ENCODE assay signal across 22 cellular contexts in genomic region chr16:26643519-26643918, GRCh38.
A peak's percentile ranks its signal among the peaks of the same experiment; 100 is the strongest.
DNase-seq lines count a peak whose midpoint lies in the region; ATAC-seq and TF ChIP-seq lines count a peak whose summit lies in the region.
"Had no signal": no experiment of that assay in that cellular context is flagged by ENCODE, and none has a peak within 500 bp of the region (broad histone marks: within the 10 kb centered on the region; RNA-seq: fewer than 3 reads in every experiment).

No MANE protein-coding gene starts in this region.

- H3K9me3 Mint-ChIP-seq in activated CD4-positive, alpha-beta T cell treated with anti-CD3 and anti-CD28 coated beads for 36 hours (ENCODE audit: low read depth), result no peaks in the 10 kb centered on the region
- H3K9me3 Mint-ChIP-seq in activated T-helper 1 cell treated with anti-CD3 and anti-CD28 coated beads, Interleukin-12 subunit alpha, Interleukin-12 subunit beta, Interleukin-2, Interleukin-4 antibody, amounts not matched to agents 30 ng/mL and 10 ng/mL and 1 ng/mL, durations not matched to agents 14 hours and 24 hours and 36 hours, result no peaks in the 10 kb centered on the region

- H3K36me3 ChIP-seq in GM23248 (ENCODE audit: low read depth), result no peaks in the 10 kb centered on the region
- H3K36me3 ChIP-seq: SJSA1 had no signal

- H3K4me3 ChIP-seq in GM23248 (no peak overlapping the region), dorsolateral prefrontal cortex (no peak overlapping the region)
- H3K4me3 ChIP-seq: GM12878, SJSA1 had no signal

- H3K9me2 ChIP-seq in GM23248 (ENCODE audit: insufficient read depth), result no peaks in the 10 kb centered on the region

- no peaks in the 10 kb centered on the region for H3K4me1 ChIP-seq in GM23248 (ENCODE audit: insufficient read depth)
- H3K4me1 ChIP-seq: SJSA1 had no signal

- no peak overlapping the region for H3K4me3 Mint-ChIP-seq in activated CD4-positive, alpha-beta T cell treated with anti-CD3 and anti-CD28 coated beads for 36 hours
- no peak overlapping the region for H3K4me3 Mint-ChIP-seq in activated T-helper 1 cell treated with anti-CD3 and anti-CD28 coated beads, Interleukin-12 subunit alpha, Interleukin-12 subunit beta, Interleukin-2, Interleukin-4 antibody, amounts not matched to agents 30 ng/mL and 10 ng/mL and 1 ng/mL, durations not matched to agents 14 hours and 24 hours and 36 hours
- H3K4me3 Mint-ChIP-seq: CD8-positive, alpha-beta memory T cell had no signal

- no peak for TF ChIP-seq CTCF in dorsolateral prefrontal cortex (IDR thresholded peaks at IDR 0.05 in 54 of 56, conservative IDR thresholded peaks at IDR 0.05 in 2 of 56; ENCODE audit: low read depth in 1 of 56, partially characterized antibody in 56 of 56)

- no peak overlapping the region for H3K9ac ChIP-seq in GM23248

- in situ Hi-C loops in GM23248 (cut with MboI), result no loop called here

- H3K4me1 Mint-ChIP-seq in activated CD4-positive, alpha-beta T cell treated with anti-CD3 and anti-CD28 coated beads for 36 hours, result peaks cover 8% of the 10 kb centered on the region
- H3K4me1 Mint-ChIP-seq in activated T-helper 1 cell treated with anti-CD3 and anti-CD28 coated beads, Interleukin-12 subunit alpha, Interleukin-12 subunit beta, Interleukin-2, Interleukin-4 antibody, amounts not matched to agents 30 ng/mL and 10 ng/mL and 1 ng/mL, durations not matched to agents 14 hours and 24 hours and 36 hours (ENCODE audit: low read depth), result peaks cover 54% of the 10 kb centered on the region

- H3K27ac ChIP-seq in GM23248, result no peak overlapping the region
- H3K27ac ChIP-seq in dorsolateral prefrontal cortex, result no peak overlapping the region
- H3K27ac ChIP-seq: RWPE1, SJSA1 had no signal

- no peaks in the 10 kb centered on the region for H3K36me3 Mint-ChIP-seq in activated CD4-positive, alpha-beta T cell treated with anti-CD3 and anti-CD28 coated beads for 36 hours (ENCODE audit: low read depth)
- H3K36me3 Mint-ChIP-seq in activated T-helper 1 cell treated with anti-CD3 and anti-CD28 coated beads, Interleukin-12 subunit alpha, Interleukin-12 subunit beta, Interleukin-2, Interleukin-4 antibody, amounts not matched to agents 30 ng/mL and 10 ng/mL and 1 ng/mL, durations not matched to agents 14 hours and 24 hours and 36 hours (ENCODE audit: low read depth), result peaks cover 21% of the 10 kb centered on the region
- H3K36me3 Mint-ChIP-seq: CD8-positive, alpha-beta memory T cell had no signal

- H2AFZ ChIP-seq in GM23248, result no peak overlapping the region

- WGBS in GM23248 (ENCODE audit: low coverage in 1 of 2, low lambda C conversion rate in 2 of 2, missing lambda C conversion rate in 2 of 2), 2 experiments, result 0 to 4% methylated on average over 3 of the region's 3 CpGs

- peaks cover 6% of the 10 kb centered on the region for H3K27me3 Mint-ChIP-seq in activated CD4-positive, alpha-beta T cell treated with anti-CD3 and anti-CD28 coated beads for 36 hours
- no peaks in the 10 kb centered on the region for H3K27me3 Mint-ChIP-seq in activated T-helper 1 cell treated with anti-CD3 and anti-CD28 coated beads, Interleukin-12 subunit alpha, Interleukin-12 subunit beta, Interleukin-2, Interleukin-4 antibody, amounts not matched to agents 30 ng/mL and 10 ng/mL and 1 ng/mL, durations not matched to agents 14 hours and 24 hours and 36 hours (ENCODE audit: insufficient read depth)

- H3K9me3 ChIP-seq in GM23248 (ENCODE audit: low read depth), result no peaks in the 10 kb centered on the region
- H3K9me3 ChIP-seq: SJSA1 had no signal

- H3K4me2 ChIP-seq in GM23248 (ENCODE audit: unreplicated experiment), result no peak overlapping the region

- DNase-seq in activated CD4-positive, alpha-beta T cell treated with anti-CD3 and anti-CD28 coated beads for 36 hours, result no peak
- DNase-seq in activated CD4-positive, alpha-beta T cell treated with anti-CD3 and anti-CD28 coated beads for 1 hour, result no peak
- DNase-seq in GM23248 (peak; percentile 45), inferior parietal cortex (ENCODE audit: extremely low spot score) (peak; percentile 6), DMS53 (lab: John Stamatoyannopoulos, UW) (no peak), dorsolateral prefrontal cortex (no peak), NCI-H748 (lab: John Stamatoyannopoulos, UW; ENCODE audit: unreplicated experiment) (no peak)
- DNase-seq in activated T-helper 1 cell treated with anti-CD3 and anti-CD28 coated beads, Interleukin-12 subunit alpha, Interleukin-12 subunit beta, Interleukin-2, Interleukin-4 antibody, amounts not matched to agents 30 ng/mL and 10 ng/mL and 1 ng/mL, durations not matched to agents 14 hours and 24 hours and 36 hours (ENCODE audit: low spot score), result no peak
- DNase-seq: 8988T; CD8-positive, alpha-beta memory T cell; DMS79 treated with DMSO at 0.1 percent for 48 hours; HCEC 1CT; Kasumi-1; NCI-H1417; NCI-H2029; NCI-H2171; NCI-H446; NCI-H748 treated with DMSO at 0.1 percent for 48 hours; PC-3 had no signal

- intact Hi-C loops in activated CD4-positive, alpha-beta T cell treated with anti-CD3 and anti-CD28 coated beads for 36 hours (cut with DNase I, micrococcal nuclease), result loop anchor here in 1 of 2 experiments (10.0 kb wide), 1 partner anchor 439 kb away; no protein-coding TSS in a partner anchor
- intact Hi-C loops in activated T-helper 1 cell treated with anti-CD3 and anti-CD28 coated beads, Interleukin-12 subunit alpha, Interleukin-12 subunit beta, Interleukin-2, Interleukin-4 antibody, amounts not matched to agents 30 ng/mL and 10 ng/mL and 1 ng/mL, durations not matched to agents 14 hours and 24 hours and 36 hours (cut with micrococcal nuclease), result loop anchor here (10.0 kb wide), 1 partner anchor 189 kb away; no protein-coding TSS in a partner anchor
- intact Hi-C loops in dorsolateral prefrontal cortex (cut with DNase I), result no loop called here

- CTCF ChIA-PET in activated CD4-positive, alpha-beta T cell treated with anti-CD3 and anti-CD28 coated beads for 36 hours (lab: Charles Lee), result no interaction called here

- H3K27ac Mint-ChIP-seq in activated CD4-positive, alpha-beta T cell treated with anti-CD3 and anti-CD28 coated beads for 36 hours, result peak overlapping the region; percentile 55
- H3K27ac Mint-ChIP-seq in activated T-helper 1 cell treated with anti-CD3 and anti-CD28 coated beads, Interleukin-12 subunit alpha, Interleukin-12 subunit beta, Interleukin-2, Interleukin-4 antibody, amounts not matched to agents 30 ng/mL and 10 ng/mL and 1 ng/mL, durations not matched to agents 14 hours and 24 hours and 36 hours, result peak overlapping the region; percentile 67

- POLR2A ChIA-PET in activated CD4-positive, alpha-beta T cell treated with anti-CD3 and anti-CD28 coated beads for 36 hours (lab: Charles Lee), result no interaction called here

- H4K20me1 ChIP-seq in GM23248 (ENCODE audit: insufficient read depth), result no peaks in the 10 kb centered on the region

- no peaks in the 10 kb centered on the region for H3K27me3 ChIP-seq in GM23248 (replicated peaks; ENCODE audit: insufficient read depth)
- H3K27me3 ChIP-seq in dorsolateral prefrontal cortex, result peaks cover 0 to 9% (median 0%) of the 10 kb centered on the region in 45 donors

- no peaks in the 10 kb centered on the region for H3F3A ChIP-seq in GM23248 (ENCODE audit: insufficient read depth)

- H3K79me2 ChIP-seq in GM23248 (ENCODE audit: insufficient read depth), result no peaks in the 10 kb centered on the region

- no peak for ATAC-seq in activated CD4-positive, alpha-beta T cell treated with anti-CD3 and anti-CD28 coated beads for 36 hours
- ATAC-seq: GM12878, PC-3 had no signal

Comparison
In these comparisons a context has a peak if more than half of its experiments do, and no peak if none do; other contexts are left out.
1. DNase-seq: peak in GM23248 (single experiment) and inferior parietal cortex (single experiment); none in activated CD4-positive, alpha-beta T cell treated with anti-CD3 and anti-CD28 coated beads for 36 hours (single experiment), activated CD4-positive, alpha-beta T cell treated with anti-CD3 and anti-CD28 coated beads for 1 hour (single experiment), activated T-helper 1 cell treated with anti-CD3 and anti-CD28 coated beads, Interleukin-12 subunit alpha, Interleukin-12 subunit beta, Interleukin-2, Interleukin-4 antibody, amounts not matched to agents 30 ng/mL and 10 ng/mL and 1 ng/mL, durations not matched to agents 14 hours and 24 hours and 36 hours (single experiment), DMS53 (single experiment), dorsolateral prefrontal cortex (0 of 10) and NCI-H748 (single experiment).